Comparison of ENCODE assay signal across 10 cellular contexts in the genomic region with DNA sequence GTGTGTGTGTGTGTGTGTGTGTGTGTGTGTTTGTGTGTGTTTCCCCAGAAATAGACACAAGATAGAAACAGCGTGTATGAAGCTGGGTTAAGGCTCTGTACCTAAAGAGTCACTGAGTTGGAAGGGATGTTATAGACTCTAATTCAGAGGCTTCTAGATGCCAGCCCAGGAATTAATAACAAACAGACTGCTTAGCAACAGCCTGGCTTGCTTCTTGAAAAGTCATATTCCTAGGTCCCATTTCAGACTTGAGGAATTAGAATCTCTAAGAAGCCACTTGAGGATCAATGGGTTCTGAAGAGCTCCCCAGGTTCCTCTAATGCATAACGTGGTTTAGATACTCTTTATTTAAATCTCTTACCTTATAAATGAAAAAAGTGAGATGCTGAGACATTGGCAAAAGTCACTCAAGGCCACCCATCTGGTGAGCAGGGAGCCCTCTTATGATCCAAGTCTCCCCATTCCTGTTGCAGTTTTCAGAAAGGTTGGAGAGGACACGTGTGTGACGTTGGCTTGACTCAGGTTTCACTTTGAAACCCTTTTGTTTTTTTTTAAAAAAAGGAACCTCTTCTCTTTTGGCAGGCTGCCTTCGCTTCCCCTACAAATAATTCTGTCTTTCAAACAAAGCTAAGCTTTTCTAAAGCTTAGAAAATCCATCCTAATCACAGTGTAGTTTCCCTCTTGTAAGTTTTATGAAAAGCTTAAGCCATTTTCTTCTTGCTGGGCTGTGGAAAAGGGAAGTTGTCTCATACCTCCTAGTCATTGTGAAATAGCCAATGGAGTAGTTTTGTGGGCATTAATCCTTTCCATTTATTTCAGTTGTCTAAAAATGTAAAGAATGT.
A peak's percentile ranks its signal among the peaks of the same experiment; 100 is the strongest.
DNase-seq lines count a peak whose midpoint lies in the region; ATAC-seq and TF ChIP-seq lines count a peak whose summit lies in the region.
"Had no signal": no experiment of that assay in that cellular context is flagged by ENCODE, and none has a peak within 500 bp of the region (broad histone marks: within the 10 kb centered on the region; RNA-seq: fewer than 3 reads in every experiment).

No MANE protein-coding gene starts in this region.

- H3K4me2 ChIP-seq in SU-DHL-6 (ENCODE audit: low read depth, low read length, poor library complexity, severe bottlenecking), result peak overlapping the region; percentile 21

- no peaks in the 10 kb centered on the region for H3K79me2 ChIP-seq in SU-DHL-6 (ENCODE audit: insufficient read depth, low read length)

- TF ChIP-seq POLR2A in NB4 (IDR thresholded peaks at IDR 0.05; ENCODE audit: extremely low read depth, insufficient read length) (no peak), erythroblast (IDR thresholded peaks at IDR 0.05; ENCODE audit: low read length) (no peak)

- no peaks in the 10 kb centered on the region for H3F3A ChIP-seq in SU-DHL-6 (ENCODE audit: insufficient read depth)

- H3K27ac ChIP-seq in SU-DHL-6 (ENCODE audit: low read depth, low read length) (no peak overlapping the region), left lung (peak overlapping the region; percentile 39 to 57)

- H3K9me3 ChIP-seq in SU-DHL-6 (ENCODE audit: insufficient read depth, low read length) (no peaks in the 10 kb centered on the region), left lung (no peaks in the 10 kb centered on the region)

- TF ChIP-seq CTCF in NB4 (IDR thresholded peaks at IDR 0.05; ENCODE audit: low read depth, low read length) (no peak), SU-DHL-6 (IDR thresholded peaks at IDR 0.05; ENCODE audit: insufficient read depth, low read length, poor library complexity, severe bottlenecking) (no peak), left lung (IDR thresholded peaks at IDR 0.05) (no peak)

- peaks cover 3 to 23% of the 10 kb centered on the region in 2 donors for H3K4me1 ChIP-seq in left lung

- DNase-seq in DMS79 (lab: John Stamatoyannopoulos, UW) (peak; percentile 93), NB4 (ENCODE audit: low read depth) (peak; percentile 76), left lung (no peak), epidermal melanocyte (ENCODE audit: insufficient read length, low spot score) (no peak), NCI-H82 (lab: John Stamatoyannopoulos, UW) (no peak), erythroblast (lab: John Stamatoyannopoulos, UW) (no peak)
- DNase-seq: stimulated activated naive CD4-positive, alpha-beta T cell treated with Interleukin-2 at 50 U/mL for 16 hours had no signal

- no peaks in the 10 kb centered on the region for H4K20me1 ChIP-seq in SU-DHL-6 (ENCODE audit: low read depth, low read length)

- H3K4me3 ChIP-seq in NB4 (ENCODE audit: low read depth, low read length) (peak overlapping the region; percentile 1), SU-DHL-6 (ENCODE audit: insufficient read depth, low read length, poor library complexity, severe bottlenecking) (no peak overlapping the region), left lung (no peak overlapping the region)

- no peak overlapping the region for H2AFZ ChIP-seq in SU-DHL-6 (ENCODE audit: low read depth, low read length, severe bottlenecking)

- no peak overlapping the region for H3K9ac ChIP-seq in SU-DHL-6 (ENCODE audit: low read length)

- ATAC-seq in left lung, result peak; percentile 73
- ATAC-seq in HG03095 (IDR thresholded peaks at IDR 0.05; ENCODE audit: unreplicated experiment), result no peak
- ATAC-seq: sciatic nerve had no signal

- H3K27me3 ChIP-seq in SU-DHL-6 (ENCODE audit: low read length) (no peaks in the 10 kb centered on the region), left lung (no peaks in the 10 kb centered on the region)

- H3K36me3 ChIP-seq in SU-DHL-6 (ENCODE audit: low read length) (no peaks in the 10 kb centered on the region), left lung (no peaks in the 10 kb centered on the region)

- intact Hi-C loops in left lung (cut with DNase I), result no loop called here

- no peaks in the 10 kb centered on the region for H3K9me2 ChIP-seq in SU-DHL-6 (replicated peaks; ENCODE audit: insufficient read depth, low read length)

Comparison
In these comparisons a context has a peak if more than half of its experiments do, and no peak if none do; other contexts are left out.
1. DNase-seq: peak in DMS79 (single experiment) and NB4 (single experiment); none in left lung (0 of 2), epidermal melanocyte (single experiment), NCI-H82 (single experiment) and erythroblast (0 of 2).